ENCODE assay signal across 1 cellular context in genomic region chr2:27020337-27020948, GRCh38.
A peak's percentile ranks its signal among the peaks of the same experiment; 100 is the strongest.
TF ChIP-seq lines count a peak whose summit lies in the region.

No MANE protein-coding gene starts in this region.

TF ChIP-seq in K562, 482 proteins besides CTCF, POLR2A, EP300 and RAD21 (continued from another document and continues in another):
- TF ChIP-seq ZBTB40 (IDR thresholded peaks at IDR 0.05) (no peak), ZBTB40 (CRISPR knock-in tag; IDR thresholded peaks at IDR 0.05) (no peak), FUS (optimal IDR thresholded peaks at IDR 0.05; ENCODE audit: low read depth, low read length) (no peak), ETV6 (IDR thresholded peaks at IDR 0.05; ENCODE audit: borderline replicate concordance in 1 of 2, low read depth in 2 of 2, low read length in 1 of 2) (peak in 1 of 2 experiments; percentile 56; a peak in 1 of 4 replicates), ETV6 (CRISPR knock-in tag; IDR thresholded peaks at IDR 0.05; ENCODE audit: borderline replicate concordance) (no peak), RBM34 (IDR thresholded peaks at IDR 0.05; ENCODE audit: borderline replicate concordance, insufficient read depth, low read length) (no peak), SNIP1 (IDR thresholded peaks at IDR 0.05; ENCODE audit: low read depth) (no peak), ZNF24 (IDR thresholded peaks at IDR 0.05) (no peak), VEZF1 (CRISPR knock-in tag; IDR thresholded peaks at IDR 0.05) (peak; percentile 39), ZNF77 (CRISPR knock-in tag; IDR thresholded peaks at IDR 0.05) (no peak), FIP1L1 (IDR thresholded peaks at IDR 0.05; ENCODE audit: low read depth, low read length, poor library complexity, severe bottlenecking) (no peak), DNMT1 (IDR thresholded peaks at IDR 0.05) (no peak), NELFE (IDR thresholded peaks at IDR 0.05; ENCODE audit: insufficient read depth, insufficient read length) (no peak), ETS2 (tag; IDR thresholded peaks at IDR 0.05; ENCODE audit: borderline replicate concordance, poor library complexity, severe bottlenecking) (no peak), ZNF263 (CRISPR knock-in tag; IDR thresholded peaks at IDR 0.05; ENCODE audit: borderline replicate concordance) (no peak), THRAP3 (IDR thresholded peaks at IDR 0.05; ENCODE audit: borderline replicate concordance) (no peak), ZBTB9 (CRISPR knock-in tag; IDR thresholded peaks at IDR 0.05) (no peak), ZC3H11A (IDR thresholded peaks at IDR 0.05; ENCODE audit: low read depth, low read length) (no peak), ZNF444 (CRISPR knock-in tag; IDR thresholded peaks at IDR 0.05) (no peak), ZNF134 (CRISPR knock-in tag; conservative IDR thresholded peaks at IDR 0.05) (no peak), HLTF (IDR thresholded peaks at IDR 0.05) (no peak), HSF4 (CRISPR knock-in tag; IDR thresholded peaks at IDR 0.05; ENCODE audit: borderline replicate concordance) (0 out of 2 replicates have a peak, but pooled peaks have one; percentile 55), ZNF274 (IDR thresholded peaks at IDR 0.05; ENCODE audit: borderline replicate concordance, low read depth, low read length) (no peak), MAX (CRISPR knock-in tag; IDR thresholded peaks at IDR 0.05) (no peak), KHSRP (IDR thresholded peaks at IDR 0.05) (no peak), ZNF324 (CRISPR knock-in tag; IDR thresholded peaks at IDR 0.05) (no peak), MXI1 (IDR thresholded peaks at IDR 0.05; ENCODE audit: low read depth, low read length) (no peak), CBX2 (IDR thresholded peaks at IDR 0.05; ENCODE audit: insufficient read depth, low read length, poor library complexity, severe bottlenecking) (no peak), ZNF75A (CRISPR knock-in tag; IDR thresholded peaks at IDR 0.05) (no peak), NEUROD1 (IDR thresholded peaks at IDR 0.05; ENCODE audit: borderline replicate concordance, low read depth, low read length, partially characterized antibody) (peak; percentile 22), L3MBTL2 (IDR thresholded peaks at IDR 0.05) (peak; percentile 64)
- TF ChIP-seq, protein P1, sequence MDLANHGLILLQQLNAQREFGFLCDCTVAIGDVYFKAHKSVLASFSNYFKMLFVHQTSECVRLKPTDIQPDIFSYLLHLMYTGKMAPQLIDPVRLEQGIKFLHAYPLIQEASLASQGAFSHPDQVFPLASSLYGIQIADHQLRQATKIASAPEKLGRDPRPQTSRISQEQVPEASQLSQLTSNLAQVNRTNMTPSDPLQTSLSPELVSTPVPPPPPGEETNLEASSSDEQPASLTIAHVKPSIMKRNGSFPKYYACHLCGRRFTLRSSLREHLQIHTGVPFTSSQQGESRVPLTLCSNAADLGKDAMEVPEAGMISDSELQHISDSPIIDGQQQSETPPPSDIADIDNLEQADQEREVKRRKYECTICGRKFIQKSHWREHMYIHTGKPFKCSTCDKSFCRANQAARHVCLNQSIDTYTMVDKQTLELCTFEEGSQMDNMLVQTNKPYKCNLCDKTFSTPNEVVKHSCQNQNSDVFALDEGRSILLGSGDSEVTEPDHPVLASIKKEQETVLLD (IDR thresholded peaks at IDR 0.05): no peak
- TF ChIP-seq, protein P2, sequence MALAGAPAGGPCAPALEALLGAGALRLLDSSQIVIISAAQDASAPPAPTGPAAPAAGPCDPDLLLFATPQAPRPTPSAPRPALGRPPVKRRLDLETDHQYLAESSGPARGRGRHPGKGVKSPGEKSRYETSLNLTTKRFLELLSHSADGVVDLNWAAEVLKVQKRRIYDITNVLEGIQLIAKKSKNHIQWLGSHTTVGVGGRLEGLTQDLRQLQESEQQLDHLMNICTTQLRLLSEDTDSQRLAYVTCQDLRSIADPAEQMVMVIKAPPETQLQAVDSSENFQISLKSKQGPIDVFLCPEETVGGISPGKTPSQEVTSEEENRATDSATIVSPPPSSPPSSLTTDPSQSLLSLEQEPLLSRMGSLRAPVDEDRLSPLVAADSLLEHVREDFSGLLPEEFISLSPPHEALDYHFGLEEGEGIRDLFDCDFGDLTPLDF (CRISPR knock-in tag; IDR thresholded peaks at IDR 0.05): no peak
- TF ChIP-seq, protein P3, sequence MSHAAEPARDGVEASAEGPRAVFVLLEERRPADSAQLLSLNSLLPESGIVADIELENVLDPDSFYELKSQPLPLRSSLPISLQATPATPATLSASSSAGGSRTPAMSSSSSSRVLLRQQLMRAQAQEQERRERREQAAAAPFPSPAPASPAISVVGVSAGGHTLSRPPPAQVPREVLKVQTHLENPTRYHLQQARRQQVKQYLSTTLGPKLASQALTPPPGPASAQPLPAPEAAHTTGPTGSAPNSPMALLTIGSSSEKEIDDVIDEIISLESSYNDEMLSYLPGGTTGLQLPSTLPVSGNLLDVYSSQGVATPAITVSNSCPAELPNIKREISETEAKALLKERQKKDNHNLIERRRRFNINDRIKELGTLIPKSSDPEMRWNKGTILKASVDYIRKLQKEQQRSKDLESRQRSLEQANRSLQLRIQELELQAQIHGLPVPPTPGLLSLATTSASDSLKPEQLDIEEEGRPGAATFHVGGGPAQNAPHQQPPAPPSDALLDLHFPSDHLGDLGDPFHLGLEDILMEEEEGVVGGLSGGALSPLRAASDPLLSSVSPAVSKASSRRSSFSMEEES (CRISPR knock-in tag; IDR thresholded peaks at IDR 0.05): no peak
- TF ChIP-seq, protein P4, sequence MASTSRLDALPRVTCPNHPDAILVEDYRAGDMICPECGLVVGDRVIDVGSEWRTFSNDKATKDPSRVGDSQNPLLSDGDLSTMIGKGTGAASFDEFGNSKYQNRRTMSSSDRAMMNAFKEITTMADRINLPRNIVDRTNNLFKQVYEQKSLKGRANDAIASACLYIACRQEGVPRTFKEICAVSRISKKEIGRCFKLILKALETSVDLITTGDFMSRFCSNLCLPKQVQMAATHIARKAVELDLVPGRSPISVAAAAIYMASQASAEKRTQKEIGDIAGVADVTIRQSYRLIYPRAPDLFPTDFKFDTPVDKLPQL (IDR thresholded peaks at IDR 0.05; ENCODE audit: extremely low read depth, insufficient read length): no peak
- TF ChIP-seq, protein P5, sequence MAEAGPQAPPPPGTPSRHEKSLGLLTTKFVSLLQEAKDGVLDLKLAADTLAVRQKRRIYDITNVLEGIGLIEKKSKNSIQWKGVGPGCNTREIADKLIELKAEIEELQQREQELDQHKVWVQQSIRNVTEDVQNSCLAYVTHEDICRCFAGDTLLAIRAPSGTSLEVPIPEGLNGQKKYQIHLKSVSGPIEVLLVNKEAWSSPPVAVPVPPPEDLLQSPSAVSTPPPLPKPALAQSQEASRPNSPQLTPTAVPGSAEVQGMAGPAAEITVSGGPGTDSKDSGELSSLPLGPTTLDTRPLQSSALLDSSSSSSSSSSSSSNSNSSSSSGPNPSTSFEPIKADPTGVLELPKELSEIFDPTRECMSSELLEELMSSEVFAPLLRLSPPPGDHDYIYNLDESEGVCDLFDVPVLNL (CRISPR knock-in tag; IDR thresholded peaks at IDR 0.05; ENCODE audit: low read depth): no peak
- TF ChIP-seq, protein P6, sequence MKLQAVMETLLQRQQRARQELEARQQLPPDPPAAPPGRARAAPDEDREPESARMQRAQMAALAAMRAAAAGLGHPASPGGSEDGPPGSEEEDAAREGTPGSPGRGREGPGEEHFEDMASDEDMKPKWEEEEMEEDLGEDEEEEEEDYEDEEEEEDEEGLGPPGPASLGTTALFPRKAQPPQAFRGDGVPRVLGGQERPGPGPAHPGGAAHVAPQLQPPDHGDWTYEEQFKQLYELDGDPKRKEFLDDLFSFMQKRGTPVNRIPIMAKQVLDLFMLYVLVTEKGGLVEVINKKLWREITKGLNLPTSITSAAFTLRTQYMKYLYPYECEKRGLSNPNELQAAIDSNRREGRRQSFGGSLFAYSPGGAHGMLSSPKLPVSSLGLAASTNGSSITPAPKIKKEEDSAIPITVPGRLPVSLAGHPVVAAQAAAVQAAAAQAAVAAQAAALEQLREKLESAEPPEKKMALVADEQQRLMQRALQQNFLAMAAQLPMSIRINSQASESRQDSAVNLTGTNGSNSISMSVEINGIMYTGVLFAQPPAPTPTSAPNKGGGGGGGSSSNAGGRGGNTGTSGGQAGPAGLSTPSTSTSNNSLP (IDR thresholded peaks at IDR 0.05; ENCODE audit: borderline replicate concordance, low read depth, low read length): peak; percentile 55; the same call in 1 of the 2 replicates
